ENCODE assay signal across 10 cellular contexts in the genomic region with DNA sequence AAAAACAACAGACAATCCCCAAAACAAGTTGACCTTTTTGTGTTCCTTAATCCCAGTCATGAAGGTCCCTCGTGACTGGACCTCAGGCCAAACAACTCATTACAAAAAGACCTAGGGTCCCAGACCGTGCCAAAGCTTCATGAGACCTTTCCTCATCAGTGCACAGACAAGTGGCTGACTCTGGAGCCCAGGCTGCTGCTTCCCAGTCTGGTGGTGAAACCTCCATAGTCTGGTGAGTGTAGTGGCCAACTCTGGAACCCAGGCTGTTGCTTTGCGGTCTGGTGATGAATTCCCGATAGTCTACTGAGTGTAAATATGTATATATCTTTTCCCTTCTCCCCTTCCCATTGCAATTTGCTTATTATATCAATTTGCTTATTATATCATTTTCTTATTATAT. TPM values are rescaled to one million over a fixed set of nuclear protein-coding genes. Genes with fewer than 3 reads are reported as not detected.
"Had no signal": no experiment of that assay in that cellular context is flagged by ENCODE, and none has a peak within 500 bp of the region (broad histone marks: within the 10 kb centered on the region; RNA-seq: fewer than 3 reads in every experiment).

No MANE protein-coding gene starts in this region.

- H3K27ac ChIP-seq: GM23248 had no signal

- H3K4me3 ChIP-seq: GM23248, HAP-1 had no signal

- H3K9me3 Mint-ChIP-seq: HFFc6 had no signal

- DNase-seq: GM23248, GOT3, H7, HFFc6, IMR-90, KBM-7 had no signal

- H3K9me3 ChIP-seq: HAP-1 had no signal

- ATAC-seq: HCT116 had no signal

- H3K36me3 ChIP-seq: HAP-1 had no signal

- H3K4me3 Mint-ChIP-seq: HFFc6 had no signal

- H3K27ac Mint-ChIP-seq: HFFc6 had no signal

RNA-seq across cellular contexts. Expression of a gene that starts 22.1 kb away (rescaled TPM):
- total RNA-seq: GM23248, H4, H7, HFFc6, HT-29, IMR-90 had no signal
- polyA plus RNA-seq: GM23248, IMR-90 had no signal

RNA-seq across cellular contexts. Expression of a gene that starts 25.9 kb away (rescaled TPM):
- total RNA-seq: GM23248, H4, H7, HFFc6, HT-29, IMR-90 had no signal
- polyA plus RNA-seq: GM23248, IMR-90 had no signal
